In genomic region chr5:88235346-88235745, GRCh38 we compare ENCODE assay signal across 1 cellular context.
TF ChIP-seq lines count a peak whose summit lies in the region.

No MANE protein-coding gene starts in this region.

TF ChIP-seq in WTC11, 78 proteins besides CTCF, POLR2A, EP300 and RAD21 (continued from another document):
- TF ChIP-seq AFF4 (CRISPR knock-in tag; IDR thresholded peaks at IDR 0.05; ENCODE audit: borderline replicate concordance) (no peak), MXD4 (CRISPR knock-in tag; IDR thresholded peaks at IDR 0.05; ENCODE audit: borderline replicate concordance) (no peak), ZNF121 (CRISPR knock-in tag; IDR thresholded peaks at IDR 0.05) (no peak), CREM (CRISPR knock-in tag; IDR thresholded peaks at IDR 0.05) (no peak), USF1 (CRISPR knock-in tag; IDR thresholded peaks at IDR 0.05) (no peak), ZNF219 (CRISPR knock-in tag; IDR thresholded peaks at IDR 0.05; ENCODE audit: borderline replicate concordance) (no peak), FOXK1 (CRISPR knock-in tag; IDR thresholded peaks at IDR 0.05) (no peak), GRHL2 (CRISPR knock-in tag; IDR thresholded peaks at IDR 0.05; ENCODE audit: insufficient replicate concordance, severe bottlenecking) (no peak), SMAD3 (CRISPR knock-in tag; IDR thresholded peaks at IDR 0.05; ENCODE audit: borderline replicate concordance) (no peak), ZNF317 (CRISPR knock-in tag; IDR thresholded peaks at IDR 0.05; ENCODE audit: borderline replicate concordance, low read depth) (no peak), USF2 (CRISPR knock-in tag; IDR thresholded peaks at IDR 0.05) (no peak)
- TF ChIP-seq, protein P1, sequence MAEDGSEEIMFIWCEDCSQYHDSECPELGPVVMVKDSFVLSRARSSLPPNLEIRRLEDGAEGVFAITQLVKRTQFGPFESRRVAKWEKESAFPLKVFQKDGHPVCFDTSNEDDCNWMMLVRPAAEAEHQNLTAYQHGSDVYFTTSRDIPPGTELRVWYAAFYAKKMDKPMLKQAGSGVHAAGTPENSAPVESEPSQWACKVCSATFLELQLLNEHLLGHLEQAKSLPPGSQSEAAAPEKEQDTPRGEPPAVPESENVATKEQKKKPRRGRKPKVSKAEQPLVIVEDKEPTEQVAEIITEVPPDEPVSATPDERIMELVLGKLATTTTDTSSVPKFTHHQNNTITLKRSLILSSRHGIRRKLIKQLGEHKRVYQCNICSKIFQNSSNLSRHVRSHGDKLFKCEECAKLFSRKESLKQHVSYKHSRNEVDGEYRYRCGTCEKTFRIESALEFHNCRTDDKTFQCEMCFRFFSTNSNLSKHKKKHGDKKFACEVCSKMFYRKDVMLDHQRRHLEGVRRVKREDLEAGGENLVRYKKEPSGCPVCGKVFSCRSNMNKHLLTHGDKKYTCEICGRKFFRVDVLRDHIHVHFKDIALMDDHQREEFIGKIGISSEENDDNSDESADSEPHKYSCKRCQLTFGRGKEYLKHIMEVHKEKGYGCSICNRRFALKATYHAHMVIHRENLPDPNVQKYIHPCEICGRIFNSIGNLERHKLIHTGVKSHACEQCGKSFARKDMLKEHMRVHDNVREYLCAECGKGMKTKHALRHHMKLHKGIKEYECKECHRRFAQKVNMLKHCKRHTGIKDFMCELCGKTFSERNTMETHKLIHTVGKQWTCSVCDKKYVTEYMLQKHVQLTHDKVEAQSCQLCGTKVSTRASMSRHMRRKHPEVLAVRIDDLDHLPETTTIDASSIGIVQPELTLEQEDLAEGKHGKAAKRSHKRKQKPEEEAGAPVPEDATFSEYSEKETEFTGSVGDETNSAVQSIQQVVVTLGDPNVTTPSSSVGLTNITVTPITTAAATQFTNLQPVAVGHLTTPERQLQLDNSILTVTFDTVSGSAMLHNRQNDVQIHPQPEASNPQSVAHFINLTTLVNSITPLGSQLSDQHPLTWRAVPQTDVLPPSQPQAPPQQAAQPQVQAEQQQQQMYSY (CRISPR knock-in tag; IDR thresholded peaks at IDR 0.05) = no peak
- TF ChIP-seq, protein P2, sequence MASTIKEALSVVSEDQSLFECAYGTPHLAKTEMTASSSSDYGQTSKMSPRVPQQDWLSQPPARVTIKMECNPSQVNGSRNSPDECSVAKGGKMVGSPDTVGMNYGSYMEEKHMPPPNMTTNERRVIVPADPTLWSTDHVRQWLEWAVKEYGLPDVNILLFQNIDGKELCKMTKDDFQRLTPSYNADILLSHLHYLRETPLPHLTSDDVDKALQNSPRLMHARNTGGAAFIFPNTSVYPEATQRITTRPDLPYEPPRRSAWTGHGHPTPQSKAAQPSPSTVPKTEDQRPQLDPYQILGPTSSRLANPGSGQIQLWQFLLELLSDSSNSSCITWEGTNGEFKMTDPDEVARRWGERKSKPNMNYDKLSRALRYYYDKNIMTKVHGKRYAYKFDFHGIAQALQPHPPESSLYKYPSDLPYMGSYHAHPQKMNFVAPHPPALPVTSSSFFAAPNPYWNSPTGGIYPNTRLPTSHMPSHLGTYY (CRISPR knock-in tag; IDR thresholded peaks at IDR 0.05) = no peak
